Comparison of ENCODE assay signal across 16 cellular contexts in genomic region chr18:73594749-73595148, GRCh38.
DNase-seq lines count a peak whose midpoint lies in the region; ATAC-seq lines count a peak whose summit lies in the region.
"Had no signal": no experiment of that assay in that cellular context is flagged by ENCODE, and none has a peak within 500 bp of the region (broad histone marks: within the 10 kb centered on the region; RNA-seq: fewer than 3 reads in every experiment).

No MANE protein-coding gene starts in this region.

- intact Hi-C loops in left ventricle myocardium superior (cut with micrococcal nuclease): no loop called here

- DNase-seq in DMS 273 (lab: John Stamatoyannopoulos, UW; ENCODE audit: unreplicated experiment) (peak; percentile 1), DMS 273 treated with DMSO at 0.1 percent for 48 hours (lab: John Stamatoyannopoulos, UW) (no peak), EH (ENCODE audit: low read depth) (peak; percentile 23), astrocyte of the hippocampus (ENCODE audit: low read depth, low spot score) (peak; percentile 53), left ventricle myocardium superior (peak; percentile 26), hippocampal formation (lab: John Stamatoyannopoulos, UW) (no peak)
- DNase-seq in effector CD4-positive, alpha-beta T cell: no peak
- DNase-seq: CD8-positive, alpha-beta T cell; DND-41; NCI-H1436; NCI-H2081 treated with DMSO at 0.1 percent for 48 hours; NCI-H510A treated with DMSO at 0.1 percent for 48 hours; NCI-H82 had no signal

- ATAC-seq in left ventricle myocardium superior: peak; percentile 60
- no peak for ATAC-seq in HG02885 (IDR thresholded peaks at IDR 0.05; ENCODE audit: poor library complexity, unreplicated experiment)
- ATAC-seq: CD8-positive, alpha-beta T cell; GM23338; K562 had no signal

Comparison
In these comparisons a context has a peak if more than half of its experiments do, and no peak if none do; other contexts are left out.
1. DNase-seq: peak in DMS 273 (single experiment), EH (single experiment), astrocyte of the hippocampus (single experiment) and left ventricle myocardium superior (single experiment); none in DMS 273 treated with DMSO at 0.1 percent for 48 hours (single experiment), effector CD4-positive, alpha-beta T cell (single experiment) and hippocampal formation (0 of 2).